19 cellular contexts compared by ENCODE assay signal in the genomic region with DNA sequence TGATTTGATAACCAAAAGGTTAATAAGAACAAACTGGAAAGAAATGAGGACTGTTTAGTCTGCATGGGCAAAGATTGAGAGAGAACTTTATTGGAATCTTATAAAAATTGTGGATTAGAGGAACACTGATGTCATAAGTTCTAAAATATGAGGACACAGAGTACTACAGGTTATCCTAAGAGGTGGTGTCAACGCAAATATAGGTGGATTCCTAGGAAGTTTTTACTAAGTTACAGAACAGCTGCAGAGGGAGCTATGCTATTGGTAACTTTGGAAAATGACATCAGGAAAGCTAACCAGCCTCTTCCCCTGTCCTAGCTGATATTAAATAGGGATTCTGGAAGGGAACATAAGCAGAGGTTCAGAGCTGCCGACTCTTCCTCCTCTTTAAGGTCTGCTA. TPM values are rescaled to one million over a fixed set of nuclear protein-coding genes. Genes with fewer than 3 reads are reported as not detected.
DNase-seq lines count a peak whose midpoint lies in the region; ATAC-seq and TF ChIP-seq lines count a peak whose summit lies in the region.
"Had no signal": no experiment of that assay in that cellular context is flagged by ENCODE, and none has a peak within 500 bp of the region (broad histone marks: within the 10 kb centered on the region; RNA-seq: fewer than 3 reads in every experiment).

No MANE protein-coding gene starts in this region.

- ATAC-seq in HG03039 (IDR thresholded peaks at IDR 0.05; ENCODE audit: unreplicated experiment): no peak

- TF ChIP-seq POLR2A in esophagus squamous epithelium (IDR thresholded peaks at IDR 0.05): no peak
- TF ChIP-seq POLR2A in sigmoid colon (IDR thresholded peaks at IDR 0.05): no peak
- no peak for TF ChIP-seq POLR2A in transverse colon (IDR thresholded peaks at IDR 0.05)

- no peaks in the 10 kb centered on the region for H3K27me3 ChIP-seq in esophagus squamous epithelium
- no peaks in the 10 kb centered on the region for H3K27me3 ChIP-seq in sigmoid colon
- H3K27me3 ChIP-seq in transverse colon: no peaks in the 10 kb centered on the region

- no peak overlapping the region for H3K9ac ChIP-seq in SK-N-MC (ENCODE audit: insufficient read length)

- in situ Hi-C loops in transverse colon (cut with MboI; ENCODE audit: low pct_ligation_motif_present in 1 of 4, low pct_unique_long_range_greater_than_20kb in 1 of 4, low sequenced_read_pairs in 3 of 4): no loop called here

- 85 to 90% methylated on average over 2 of the region's 2 CpGs for WGBS in esophagus squamous epithelium, 2 donors
- WGBS in sigmoid colon, 2 donors: 88 to 96% methylated on average over 2 of the region's 2 CpGs
- 85 to 87% methylated on average over 2 of the region's 2 CpGs for WGBS in transverse colon (ENCODE audit: low coverage in 1 of 2), 2 donors

- TF ChIP-seq EP300 in sigmoid colon (IDR thresholded peaks at IDR 0.05) (no peak), transverse colon (IDR thresholded peaks at IDR 0.05; ENCODE audit: low read depth) (no peak)

- H3K27ac ChIP-seq in SK-N-MC (peak overlapping the region; percentile 53; the same call in 1 of the 2 replicates), esophagus squamous epithelium (peak overlapping the region in 3 of 4 donors; percentile 55 to 69 (median 56)), sigmoid colon (peak overlapping the region; percentile 31 to 81 (median 72)), transverse colon (peak overlapping the region; percentile 47 to 70 (median 56))

- peaks cover 6 to 39% (median 15%) of the 10 kb centered on the region in 3 donors for H3K4me1 ChIP-seq in esophagus squamous epithelium
- H3K4me1 ChIP-seq in sigmoid colon: peaks cover 0 to 31% (median 26%) of the 10 kb centered on the region in 4 donors
- H3K4me1 ChIP-seq in transverse colon: peaks cover 9 to 20% (median 13%) of the 10 kb centered on the region in 4 donors
- H3K4me1 ChIP-seq: HAP-1 had no signal

- H3K4me3 ChIP-seq in SK-N-MC (no peak overlapping the region), esophagus squamous epithelium (no peak overlapping the region), sigmoid colon (no peak overlapping the region), transverse colon (no peak overlapping the region)
- H3K4me3 ChIP-seq: HAP-1 had no signal

- no peak for DNase-seq in SK-N-MC (ENCODE audit: low read depth, low spot score)
- DNase-seq in esophagus squamous epithelium (lab: John Stamatoyannopoulos, UW): no peak
- no peak for DNase-seq in sigmoid colon
- DNase-seq in transverse colon: no peak
- no peak for DNase-seq in anterior cingulate cortex (lab: John Stamatoyannopoulos, UW)
- no peak for DNase-seq in NCI-H1105 (lab: John Stamatoyannopoulos, UW)
- DNase-seq: Calu3; CD4-positive, CD25-positive, alpha-beta regulatory T cell; DMS53; KBM-7; NCI-H1436; NCI-H2029; NCI-H2171; NCI-H446; NCI-H69; NK-92 treated with Interleukin-12 subunit alpha and Interleukin-12 subunit beta, amount 100 ng/mL, for 24 hours; SHP77 had no signal

- no peaks in the 10 kb centered on the region for H3K9me3 ChIP-seq in SK-N-MC (ENCODE audit: low read depth, low read length)
- H3K9me3 ChIP-seq in esophagus squamous epithelium: no peaks in the 10 kb centered on the region
- H3K9me3 ChIP-seq in sigmoid colon: no peaks in the 10 kb centered on the region
- H3K9me3 ChIP-seq in transverse colon: no peaks in the 10 kb centered on the region
- H3K9me3 ChIP-seq: HAP-1 had no signal

- intact Hi-C loops in esophagus squamous epithelium (cut with DNase I) (no loop called here), sigmoid colon (cut with DNase I) (loop anchor here (2.0 kb wide), 2 partner anchors 51 to 59 kb away; no protein-coding TSS in a partner anchor), transverse colon (cut with DNase I; ENCODE audit: low total_unique reads) (no loop called here)

- H3K36me3 ChIP-seq in SK-N-MC (ENCODE audit: insufficient read depth, low read length) (no peaks in the 10 kb centered on the region), esophagus squamous epithelium (peaks cover 0 to 86% (median 3%) of the 10 kb centered on the region in 3 donors), sigmoid colon (no peaks in the 10 kb centered on the region), transverse colon (no peaks in the 10 kb centered on the region)

- TF ChIP-seq CTCF in esophagus squamous epithelium (IDR thresholded peaks at IDR 0.05) (no peak), sigmoid colon (IDR thresholded peaks at IDR 0.05) (no peak), transverse colon (IDR thresholded peaks at IDR 0.05) (no peak)

RNA-seq across cellular contexts. Expression of a gene that starts 34.0 kb away (rescaled TPM):
- total RNA-seq in esophagus squamous epithelium (100 to 1,000 TPM in 3 of 4 donors, 10 to 100 TPM in 1; 76.3 to 192 (median 115) TPM), sigmoid colon (1 to 10 TPM; 1.4 to 4.2 (median 2.5) TPM), transverse colon (10 to 100 TPM in 1 of 4 donors, 1 to 10 TPM in 1, under 1 TPM in 1, not detected in 1; 0.55 to 24.7 (median 1.3) TPM)
- polyA plus RNA-seq in sigmoid colon: under 1 TPM; under 0.01 to 0.55 (median 0.46) TPM

RNA-seq across cellular contexts. Expression of a gene that starts 57.8 kb away (rescaled TPM):
- total RNA-seq in esophagus squamous epithelium (10 to 100 TPM in 2 of 4 donors, 1 to 10 TPM in 2; 2.2 to 13.2 (median 8.2) TPM), sigmoid colon (10 to 100 TPM; 18.5 to 41.3 (median 29.7) TPM), transverse colon (10 to 100 TPM in 2 of 4 donors, 1 to 10 TPM in 2; 6.6 to 17.0 (median 10.5) TPM)
- polyA plus RNA-seq in sigmoid colon: 1 to 10 TPM; 3.9 to 7.2 (median 5.8) TPM
